28 cellular contexts compared by ENCODE assay signal in genomic region chr4:14984452-14984851, GRCh38. TPM values are rescaled to one million over a fixed set of nuclear protein-coding genes. Genes with fewer than 3 reads are reported as not detected.
A peak's percentile ranks its signal among the peaks of the same experiment; 100 is the strongest.
DNase-seq lines count a peak whose midpoint lies in the region; ATAC-seq and TF ChIP-seq lines count a peak whose summit lies in the region.
"Had no signal": no experiment of that assay in that cellular context is flagged by ENCODE, and none has a peak within 500 bp of the region (broad histone marks: within the 10 kb centered on the region; RNA-seq: fewer than 3 reads in every experiment).

No MANE protein-coding gene starts in this region.

- H3K79me2 ChIP-seq in mammary epithelial cell (ENCODE audit: insufficient read depth, low read length) (no peaks in the 10 kb centered on the region), smooth muscle cell (ENCODE audit: low read depth) (no peaks in the 10 kb centered on the region)

- H3K36me3 Mint-ChIP-seq in MCF 10A (ENCODE audit: insufficient read depth, unreplicated experiment), result no peaks in the 10 kb centered on the region
- H3K36me3 Mint-ChIP-seq: CD14-positive monocyte, IgD-negative memory B cell had no signal

- in situ Hi-C loops in mammary epithelial cell (cut with MboI; ENCODE audit: low sequenced_read_pairs in 2 of 2), result no loop called here

- no peak overlapping the region for H3K4me3 Mint-ChIP-seq in MCF 10A (ENCODE audit: unreplicated experiment)
- H3K4me3 Mint-ChIP-seq: CD14-positive monocyte, IgD-negative memory B cell had no signal

- no TSS peak for BruUV-seq in MCF 10A (replicated peaks; lab: Mats Ljungman, UMichigan)
- BruUV-seq in mammary epithelial cell (replicated peaks; lab: Mats Ljungman, UMichigan), result no TSS peak

- H3K9me3 Mint-ChIP-seq in MCF 10A (ENCODE audit: unreplicated experiment), result no peaks in the 10 kb centered on the region

- H2AFZ ChIP-seq in mammary epithelial cell (ENCODE audit: low read depth, low read length) (no peak overlapping the region), smooth muscle cell (ENCODE audit: low read depth) (no peak overlapping the region)

- H3K36me3 ChIP-seq in mammary epithelial cell (ENCODE audit: insufficient read depth, low read length) (no peaks in the 10 kb centered on the region), smooth muscle cell (ENCODE audit: low read depth) (no peaks in the 10 kb centered on the region)
- H3K36me3 ChIP-seq: BE2C had no signal

- intact Hi-C loops in MCF 10A (cut with micrococcal nuclease), result no loop called here
- intact Hi-C loops in mammary epithelial cell (cut with micrococcal nuclease), result no loop called here

- H3K9ac ChIP-seq in mammary epithelial cell (ENCODE audit: insufficient read depth, low read length) (no peak overlapping the region), smooth muscle cell (ENCODE audit: low read depth) (no peak overlapping the region)
- H3K9ac ChIP-seq: KMS-11 had no signal

- no peaks in the 10 kb centered on the region for H3K4me1 Mint-ChIP-seq in MCF 10A (ENCODE audit: insufficient read depth, unreplicated experiment)
- H3K4me1 Mint-ChIP-seq: IgD-negative memory B cell had no signal

- dilution Hi-C loops in mammary epithelial cell (cut with HindIII; ENCODE audit: low sequenced_read_pairs), result no loop called here

- ATAC-seq in GM21576 (IDR thresholded peaks at IDR 0.05; ENCODE audit: unreplicated experiment) (no peak), GM21619 (IDR thresholded peaks at IDR 0.05; ENCODE audit: unreplicated experiment) (no peak)

- DNase-seq in MCF 10A (ENCODE audit: unreplicated experiment), result peak; percentile 58
- DNase-seq in mammary epithelial cell, result no peak
- DNase-seq in epithelial cell of esophagus (ENCODE audit: low read depth), result peak; percentile 45
- DNase-seq in iris pigment epithelial cell (ENCODE audit: low read depth), result peak; percentile 26
- no peak for DNase-seq in smooth muscle cell (lab: John Stamatoyannopoulos, UW; ENCODE audit: unreplicated experiment)
- no peak for DNase-seq in kidney tubule cell (ENCODE audit: low spot score)
- DNase-seq: ACHN; BE2C; Calu3; DND-41; GOT3; HCEC 1CT; NCI-H1048; NCI-H1417; NCI-H1694; NCI-H2029 treated with DMSO at 0.1 percent for 48 hours; NCI-H446 treated with DMSO at 0.1 percent for 48 hours; NCI-H526; NCI-H82; NK-92 treated with Interleukin-12 subunit alpha and Interleukin-12 subunit beta, amount 100 ng/mL, for 24 hours; Right ventricle myocardium superior; RPMI8226 had no signal

- no peaks in the 10 kb centered on the region for H3K27me3 Mint-ChIP-seq in MCF 10A (ENCODE audit: insufficient read depth, unreplicated experiment)
- H3K27me3 Mint-ChIP-seq: IgD-negative memory B cell had no signal

- H3K4me2 ChIP-seq in mammary epithelial cell (ENCODE audit: insufficient read depth, low read depth, low read length) (no peak overlapping the region), smooth muscle cell (no peak overlapping the region)
- H3K4me2 ChIP-seq: KMS-11 had no signal

- H3K4me3 ChIP-seq in mammary epithelial cell (replicated peaks in 1 of 3; ENCODE audit: insufficient read depth in 1 of 3, low read depth in 2 of 3, low read length in 3 of 3), result no peak overlapping the region
- no peak overlapping the region for H3K4me3 ChIP-seq in epithelial cell of esophagus (ENCODE audit: low read length)
- H3K4me3 ChIP-seq in smooth muscle cell, result no peak overlapping the region

- no peak overlapping the region for H3K27ac ChIP-seq in mammary epithelial cell (ENCODE audit: insufficient read depth, low read depth, low read length)
- H3K27ac ChIP-seq in smooth muscle cell (ENCODE audit: low read depth), result peak overlapping the region; percentile 64
- H3K27ac ChIP-seq: 22Rv1, KMS-11 had no signal

- H3K27ac Mint-ChIP-seq in MCF 10A (ENCODE audit: low read depth, unreplicated experiment), result no peak overlapping the region
- H3K27ac Mint-ChIP-seq: IgD-negative memory B cell had no signal

- no peaks in the 10 kb centered on the region for H3F3A ChIP-seq in smooth muscle cell (ENCODE audit: low read depth)

- no peaks in the 10 kb centered on the region for H3K4me1 ChIP-seq in mammary epithelial cell (ENCODE audit: insufficient read depth, low read length)
- H3K4me1 ChIP-seq in smooth muscle cell (ENCODE audit: low read depth), result no peaks in the 10 kb centered on the region
- H3K4me1 ChIP-seq: BE2C had no signal

- POLR2A ChIA-PET in MCF 10A (lab: Yijun Ruan, JAX), result interaction anchor here (0.7 to 3.1 kb wide), 3 partner anchors 10 to 844 kb away, joined by 3 to 22 read pairs (median 9); no protein-coding TSS in a partner anchor

- CTCF ChIA-PET in MCF 10A (lab: Yijun Ruan, JAX) (no interaction called here), mammary epithelial cell (lab: Charles Lee; ENCODE audit: low non-redundant PET) (no interaction called here)

- TF ChIP-seq CTCF in MCF 10A (IDR thresholded peaks at IDR 0.05; ENCODE audit: unreplicated experiment), result no peak
- no peak for TF ChIP-seq CTCF in mammary epithelial cell (conservative IDR thresholded peaks at IDR 0.05 in 1 of 2, IDR thresholded peaks at IDR 0.05 in 1 of 2; ENCODE audit: extremely low read depth in 1 of 2, insufficient read depth in 1 of 2, low read depth in 1 of 2, low read length in 2 of 2)
- TF ChIP-seq CTCF in epithelial cell of esophagus (IDR thresholded peaks at IDR 0.05; ENCODE audit: insufficient read depth, low read depth, low read length, missing control alignments), result no peak
- no peak for TF ChIP-seq CTCF in smooth muscle cell (IDR thresholded peaks at IDR 0.05; ENCODE audit: borderline replicate concordance, insufficient read depth, poor library complexity, severe bottlenecking)

- WGBS in mammary epithelial cell (ENCODE audit: low coverage, missing lambda C conversion rate), result 42% methylated on average over 1 of the region's 1 CpG
- WGBS in smooth muscle cell (ENCODE audit: low lambda C conversion rate), result 93% methylated on average over 1 of the region's 1 CpG

- H3K27me3 ChIP-seq in mammary epithelial cell (ENCODE audit: insufficient read depth, low read length) (no peaks in the 10 kb centered on the region), smooth muscle cell (ENCODE audit: low read depth) (no peaks in the 10 kb centered on the region)
- H3K27me3 ChIP-seq: BE2C had no signal

- H4K20me1 ChIP-seq in mammary epithelial cell (ENCODE audit: insufficient read depth, low read length) (no peaks in the 10 kb centered on the region), smooth muscle cell (ENCODE audit: low read depth) (no peaks in the 10 kb centered on the region)

- H3K9me3 ChIP-seq in mammary epithelial cell (replicated peaks; ENCODE audit: insufficient read depth, low read length), result no peaks in the 10 kb centered on the region
- no peaks in the 10 kb centered on the region for H3K9me3 ChIP-seq in smooth muscle cell (replicated peaks; ENCODE audit: low read depth)
- H3K9me3 ChIP-seq: BE2C had no signal

RNA-seq across cellular contexts. Expression of gene CPEB2, which starts 17.8 kb away (rescaled TPM):
- total RNA-seq in MCF 10A (2022) (13.8 and 21.8 TPM in 2 replicates), mammary epithelial cell (10 to 100 TPM; 16.1 to 21.5 TPM), smooth muscle cell (30.9 and 35.4 TPM in 2 replicates)
- polyA plus RNA-seq in mammary epithelial cell (2.4 TPM), smooth muscle cell (5.8 and 7.6 TPM in 2 replicates)
- polyA minus RNA-seq in mammary epithelial cell, result 2.6 TPM

Comparison
In these comparisons a context has a peak if more than half of its experiments do, and no peak if none do; other contexts are left out.
1. DNase-seq: peak in MCF 10A (single experiment), epithelial cell of esophagus (single experiment) and iris pigment epithelial cell (single experiment); none in mammary epithelial cell (single experiment), smooth muscle cell (single experiment) and kidney tubule cell (single experiment).